2 cellular contexts compared by ENCODE assay signal in genomic region chr3:111688190-111688800, GRCh38.
TF ChIP-seq lines count a peak whose summit lies in the region.

No MANE protein-coding gene starts in this region.

TF ChIP-seq in A549, 52 proteins besides CTCF, POLR2A, EP300 and RAD21:
- no peak for TF ChIP-seq RARB (CRISPR knock-in tag; IDR thresholded peaks at IDR 0.05)
- TF ChIP-seq ELK1 (IDR thresholded peaks at IDR 0.05; ENCODE audit: low read depth, low read length) = no peak
- no peak for TF ChIP-seq USF2 (IDR thresholded peaks at IDR 0.05)
- no peak for TF ChIP-seq MAZ (IDR thresholded peaks at IDR 0.05; ENCODE audit: borderline replicate concordance, low read depth, low read length)

TF ChIP-seq in HepG2, 621 proteins besides CTCF, POLR2A, EP300 and RAD21:
- TF ChIP-seq ZNF296 (CRISPR knock-in tag; conservative IDR thresholded peaks at IDR 0.05) (no peak), HNF4A (CRISPR knock-in tag; IDR thresholded peaks at IDR 0.05) (0 out of 2 replicates have a peak, but pooled peaks have one; percentile 9)
